31 cellular contexts compared by ENCODE assay signal in the genomic region with DNA sequence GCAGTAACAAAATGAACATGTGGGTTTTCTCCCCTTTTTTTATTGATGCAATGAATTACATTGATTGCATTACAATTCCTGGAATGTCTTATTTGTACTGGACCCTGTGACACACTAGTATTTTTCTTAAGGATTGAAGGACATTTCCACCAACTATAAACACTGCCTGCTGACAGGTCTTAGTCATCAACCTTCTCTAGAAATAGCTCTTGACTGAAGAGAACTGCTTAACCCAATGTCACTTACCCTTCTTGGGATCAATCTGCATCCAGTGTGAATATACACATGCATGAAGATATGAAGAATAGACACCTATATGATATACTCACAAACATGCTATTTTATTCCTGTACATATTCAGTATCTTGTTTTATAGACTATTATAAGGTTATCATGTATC.
"Had no signal": no experiment of that assay in that cellular context is flagged by ENCODE, and none has a peak within 500 bp of the region (broad histone marks: within the 10 kb centered on the region; RNA-seq: fewer than 3 reads in every experiment).

No MANE protein-coding gene starts in this region.

- H3K4me3 ChIP-seq: adrenal gland, ascending aorta, body of pancreas, breast epithelium, cardiac muscle cell had no signal

- H3K27ac ChIP-seq: adrenal gland, ascending aorta, body of pancreas, brain microvascular endothelial cell, breast epithelium, cardiac muscle cell had no signal

- H3K27me3 ChIP-seq: adrenal gland, ascending aorta, body of pancreas, brain microvascular endothelial cell, breast epithelium, cardiac muscle cell had no signal

- H3K4me1 ChIP-seq: adrenal gland, ascending aorta, body of pancreas, breast epithelium had no signal

- H3K9me3 ChIP-seq: ascending aorta, body of pancreas, breast epithelium had no signal

- DNase-seq: activated effector memory CD4-positive, alpha-beta T cell treated with anti-CD3 and anti-CD28 coated beads, Interleukin-2, amount 50 U/mL, for 16 hours; activated effector memory CD4-positive, alpha-beta T cell treated with Interleukin-2 at 50 U/mL for 16 hours; activated gamma-delta T cell; activated gamma-delta T cell treated with Interleukin-2 at 50 U/mL for 16 hours; activated naive CD4-positive, alpha-beta T cell; activated naive CD4-positive, alpha-beta T cell treated with anti-CD3 and anti-CD28 coated beads for 36 hours; activated naive CD4-positive, alpha-beta T cell treated with anti-CD3 and anti-CD28 coated beads, Interleukin-2, amount 10 ng/mL, durations not matched to agents 7 days and 5 days; activated naive CD4-positive, alpha-beta T cell treated with anti-CD3 and anti-CD28 coated beads, Interleukin-2, amount 50 U/mL, for 16 hours; activated naive CD4-positive, alpha-beta T cell treated with Interleukin-2 at 50 U/mL for 16 hours; activated naive CD8-positive, alpha-beta T cell treated with anti-CD3 and anti-CD28 coated beads for 36 hours; activated naive CD8-positive, alpha-beta T cell treated with anti-CD3 and anti-CD28 coated beads, Interleukin-2, amount 10 ng/mL, durations not matched to agents 7 days and 5 days; activated naive CD8-positive, alpha-beta T cell treated with anti-CD3 and anti-CD28 coated beads, Interleukin-2, amount 50 U/mL, for 24 hours; activated T-cell treated with anti-CD3 and anti-CD28 coated beads, Interleukin-2, amount 50 U/mL, for 1 hour; activated T-cell treated with anti-CD3 and anti-CD28 coated beads, Interleukin-2, amount 50 U/mL, for 24 hours; activated T-cell treated with anti-CD3 and anti-CD28 coated beads, Interleukin-2, amount 50 U/mL, for 4 hours; activated T-cell treated with anti-CD3 and anti-CD28 coated beads, Interleukin-2, amount 50 U/mL, for 48 hours; activated T-cell treated with anti-CD3 and anti-CD28 coated beads, Interleukin-2, amount 50 U/mL, for 72 hours; adrenal gland; amniotic stem cell; amygdala; anterior cingulate cortex; aorta; body of pancreas; brain microvascular endothelial cell; central memory CD4-positive, alpha-beta T cell; cerebellar nuclear complex had no signal

- H3K36me3 ChIP-seq: adrenal gland, ascending aorta, brain microvascular endothelial cell, breast epithelium, cardiac muscle cell had no signal

- ATAC-seq: activated naive CD4-positive, alpha-beta T cell treated with anti-CD3 and anti-CD28 coated beads, Interleukin-2, amount 50 U/mL, for 72 hours; activated naive CD8-positive, alpha-beta T cell treated with anti-CD3 and anti-CD28 coated beads, Interleukin-2, amount 50 U/mL, for 24 hours; activated T-cell treated with anti-CD3 and anti-CD28 coated beads, Interleukin-2, amount 50 U/mL, for 4 hours; activated T-cell treated with anti-CD3 and anti-CD28 coated beads, Interleukin-2, amount 50 U/mL, for 72 hours; activated T-helper 17 cell treated with anti-CD3 and anti-CD28 coated beads, Interleukin-2, amount 50 U/mL, for 72 hours; body of pancreas had no signal
